ENCODE assay signal across 8 cellular contexts in genomic region chr19:19053508-19054314, GRCh38. TPM values are rescaled to one million over a fixed set of nuclear protein-coding genes. Genes with fewer than 3 reads are reported as not detected.
DNase-seq lines count a peak whose midpoint lies in the region; ATAC-seq and TF ChIP-seq lines count a peak whose summit lies in the region.

No MANE protein-coding gene starts in this region.

- H3K27me3 ChIP-seq in mammary epithelial cell (ENCODE audit: insufficient read depth, low read length) = no peaks in the 10 kb centered on the region
- H3K27me3 ChIP-seq in kidney epithelial cell (ENCODE audit: control insufficient read depth, insufficient read depth, low read length) = no peaks in the 10 kb centered on the region

- no peaks in the 10 kb centered on the region for H3K9me3 ChIP-seq in mammary epithelial cell (replicated peaks; ENCODE audit: insufficient read depth, low read length)

- in situ Hi-C loops in mammary epithelial cell (cut with MboI; ENCODE audit: low sequenced_read_pairs in 2 of 2) = no loop called here

- no peaks in the 10 kb centered on the region for H4K20me1 ChIP-seq in mammary epithelial cell (ENCODE audit: insufficient read depth, low read length)

- no peak overlapping the region for H3K27ac ChIP-seq in mammary epithelial cell (ENCODE audit: insufficient read depth, low read depth, low read length)

- H3K4me3 ChIP-seq in HFF-Myc (replicated peaks; ENCODE audit: low read depth, low read length) (no peak overlapping the region), mammary epithelial cell (replicated peaks in 1 of 3; ENCODE audit: insufficient read depth in 1 of 3, low read depth in 2 of 3, low read length in 3 of 3) (no peak overlapping the region), kidney epithelial cell (ENCODE audit: low read depth, low read length) (no peak overlapping the region)

- H3K4me1 ChIP-seq in mammary epithelial cell (ENCODE audit: insufficient read depth, low read length) = peaks cover 19% of the 10 kb centered on the region

- H3K4me3 Mint-ChIP-seq in CD14-positive monocyte = no peak overlapping the region

- ATAC-seq in HG03342 (IDR thresholded peaks at IDR 0.05; ENCODE audit: unreplicated experiment) (no peak), HG03565 (IDR thresholded peaks at IDR 0.05; ENCODE audit: unreplicated experiment) (no peak)

- H3K36me3 Mint-ChIP-seq in CD14-positive monocyte = peaks cover 76 to 92% of the 10 kb centered on the region in 2 donors

- H3K36me3 ChIP-seq in mammary epithelial cell (ENCODE audit: insufficient read depth, low read length) = peaks cover 18% of the 10 kb centered on the region
- H3K36me3 ChIP-seq in kidney epithelial cell (ENCODE audit: control insufficient read depth, insufficient read depth, low read length) = peaks cover 1% of the 10 kb centered on the region

- no peaks in the 10 kb centered on the region for H3K79me2 ChIP-seq in mammary epithelial cell (ENCODE audit: insufficient read depth, low read length)

- dilution Hi-C loops in mammary epithelial cell (cut with HindIII; ENCODE audit: low sequenced_read_pairs) = no loop called here

- DNase-seq in CD14-positive monocyte (ENCODE audit: low spot score) (no peak), HFF-Myc (ENCODE audit: extremely low read depth, low read depth) (no peak), T-helper 9 cell (peak; percentile 70), mammary epithelial cell (no peak), kidney epithelial cell (ENCODE audit: low read depth) (no peak)
- DNase-seq in stimulated activated CD4-positive, alpha-beta T cell treated with anti-CD3 and anti-CD28 coated beads, Interleukin-4, amount 100 ng/mL, for 4 hours = peak; percentile 34 to 52

- H3K27me3 Mint-ChIP-seq in CD14-positive monocyte (ENCODE audit: low read depth in 3 of 3) = peaks cover 0 to 2% (median 0%) of the 10 kb centered on the region in 3 donors

- H2AFZ ChIP-seq in mammary epithelial cell (ENCODE audit: low read depth, low read length) = no peak overlapping the region

- peaks cover 2% of the 10 kb centered on the region for H3K4me1 Mint-ChIP-seq in CD14-positive monocyte

- WGBS in mammary epithelial cell (ENCODE audit: low coverage, missing lambda C conversion rate) = 91% methylated on average over 22 of the region's 25 CpGs

- TF ChIP-seq CTCF in CD14-positive monocyte (IDR thresholded peaks at IDR 0.05) (peak; percentile 90), HFF-Myc (IDR thresholded peaks at IDR 0.05; ENCODE audit: low read depth, low read length, missing control alignments) (peak; percentile 69), mammary epithelial cell (conservative IDR thresholded peaks at IDR 0.05 in 1 of 2, IDR thresholded peaks at IDR 0.05 in 1 of 2; ENCODE audit: extremely low read depth in 1 of 2, insufficient read depth in 1 of 2, low read depth in 1 of 2, low read length in 2 of 2) (peak; percentile 30 to 62), kidney epithelial cell (IDR thresholded peaks at IDR 0.05; ENCODE audit: insufficient read depth, low read length, poor library complexity, severe bottlenecking) (peak; percentile 81)

- CTCF ChIA-PET in mammary epithelial cell (lab: Charles Lee; ENCODE audit: low non-redundant PET) = no interaction called here

- peaks cover 0 to 2% (median 0%) of the 10 kb centered on the region in 7 donors for H3K9me3 Mint-ChIP-seq in CD14-positive monocyte

- intact Hi-C loops in CD14-positive monocyte (cut with micrococcal nuclease) = loop anchor here (5.0 kb wide), 1 partner anchor 84 kb away; the partner anchor contains the start of gene TMEM161A (in 2 of the 2)
- intact Hi-C loops in mammary epithelial cell (cut with micrococcal nuclease) = no loop called here

- H3K4me2 ChIP-seq in mammary epithelial cell (ENCODE audit: insufficient read depth, low read depth, low read length) = no peak overlapping the region

- H3K27ac Mint-ChIP-seq in CD14-positive monocyte = peak overlapping the region in 1 of 7 donors; percentile 54

- H3K9ac ChIP-seq in mammary epithelial cell (ENCODE audit: insufficient read depth, low read length) = no peak overlapping the region

- no TSS peak for BruUV-seq in mammary epithelial cell (replicated peaks; lab: Mats Ljungman, UMichigan)

RNA-seq across cellular contexts. Expression of gene SLC25A42, which starts 10.1 kb away (rescaled TPM):
- 1 to 10 TPM in 1 of 2 donors, under 1 TPM in 1; 0.68 to 1.1 TPM for polyA plus RNA-seq in CD14-positive monocyte
- total RNA-seq in mammary epithelial cell = 1 to 10 TPM; 3.0 to 5.1 TPM
- 3.0 TPM for polyA plus RNA-seq in mammary epithelial cell
- polyA minus RNA-seq in mammary epithelial cell = 0.26 TPM
- total RNA-seq in kidney epithelial cell = 2.8 and 3.0 TPM in 2 replicates

RNA-seq across cellular contexts. Expression of gene ARMC6, which starts 20.3 kb away (rescaled TPM):
- 10 to 100 TPM; 26.1 to 29.6 TPM for polyA plus RNA-seq in CD14-positive monocyte
- 10 to 100 TPM; 35.1 to 37.7 TPM for total RNA-seq in mammary epithelial cell
- 42.6 TPM for polyA plus RNA-seq in mammary epithelial cell
- polyA minus RNA-seq in mammary epithelial cell = 62.6 TPM
- total RNA-seq in kidney epithelial cell = 45.0 and 57.0 TPM in 2 replicates

RNA-seq across cellular contexts. Expression of gene SUGP2, which starts 20.4 kb away (rescaled TPM):
- polyA plus RNA-seq in CD14-positive monocyte = 1 to 10 TPM; 7.6 to 8.2 TPM
- total RNA-seq in mammary epithelial cell = 10 to 100 TPM; 34.0 to 59.5 TPM
- 28.1 TPM for polyA plus RNA-seq in mammary epithelial cell
- 38.5 TPM for polyA minus RNA-seq in mammary epithelial cell
- 27.7 and 29.5 TPM in 2 replicates for total RNA-seq in kidney epithelial cell

Comparison
In these comparisons a context has a peak if more than half of its experiments do, and no peak if none do; other contexts are left out.
1. DNase-seq: peak in T-helper 9 cell (single experiment) and stimulated activated CD4-positive, alpha-beta T cell treated with anti-CD3 and anti-CD28 coated beads, Interleukin-4, amount 100 ng/mL, for 4 hours (2 of 2); none in CD14-positive monocyte (single experiment), HFF-Myc (single experiment), mammary epithelial cell (single experiment) and kidney epithelial cell (single experiment).
2. Peak in every context shown above with its lines, with median percentiles within 50 percentile points of each other: CTCF ChIP-seq.